Comparison of ENCODE assay signal across 1 cellular context in genomic region chr6:33391278-33392167, GRCh38.
TF ChIP-seq lines count a peak whose summit lies in the region.

KIFC1 (plus strand) TSS chr6:33391823; CDS start chr6:33391986, 163 bp downstream.

TF ChIP-seq in K562, 482 proteins besides CTCF, POLR2A, EP300 and RAD21 (continued from another document and continues in another):
- TF ChIP-seq TCF15 (CRISPR knock-in tag; IDR thresholded peaks at IDR 0.05) (no peak), ZNF24 (IDR thresholded peaks at IDR 0.05) (peak; percentile 99), ZNF133 (CRISPR knock-in tag; IDR thresholded peaks at IDR 0.05) (no peak), TRIM28 (IDR thresholded peaks at IDR 0.05) (no peak; the same call in 1 of the 2 replicates), YBX1 (IDR thresholded peaks at IDR 0.05) (no peak), ZMIZ1 (IDR thresholded peaks at IDR 0.05; ENCODE audit: low read depth in 2 of 2, low read length in 2 of 2) (peak in 1 of 2 experiments; percentile 59; a peak in 1 of 4 replicates), HIVEP1 (CRISPR knock-in tag; IDR thresholded peaks at IDR 0.05) (no peak), SLC30A9 (CRISPR knock-in tag; IDR thresholded peaks at IDR 0.05) (no peak), ZNF282 (CRISPR knock-in tag; IDR thresholded peaks at IDR 0.05) (no peak), ZNF408 (CRISPR knock-in tag; IDR thresholded peaks at IDR 0.05; ENCODE audit: low read depth) (no peak), RAD51 (IDR thresholded peaks at IDR 0.05; ENCODE audit: borderline replicate concordance, low read depth) (no peak), RBM17 (IDR thresholded peaks at IDR 0.05; ENCODE audit: borderline replicate concordance, low read depth, low read length) (no peak), FOXP1 (CRISPR knock-in tag; IDR thresholded peaks at IDR 0.05) (peak; percentile 78), RBBP5 (IDR thresholded peaks at IDR 0.05; ENCODE audit: borderline replicate concordance, insufficient read depth, low read length, poor library complexity, severe bottlenecking) (peak; percentile 42), TSHZ1 (CRISPR knock-in tag; IDR thresholded peaks at IDR 0.05) (no peak), ZNF143 (CRISPR knock-in tag; IDR thresholded peaks at IDR 0.05) (0 out of 2 replicates have a peak, but pooled peaks have one; percentile 57), KDM1A (IDR thresholded peaks at IDR 0.05) (no peak), CBFA2T3 (IDR thresholded peaks at IDR 0.05) (no peak), ZNF311 (CRISPR knock-in tag; IDR thresholded peaks at IDR 0.05) (no peak), DPF2 (IDR thresholded peaks at IDR 0.05) (no peak), TOE1 (IDR thresholded peaks at IDR 0.05; ENCODE audit: borderline replicate concordance) (peak; percentile 52), TOE1 (CRISPR knock-in tag; IDR thresholded peaks at IDR 0.05; ENCODE audit: borderline replicate concordance, low read depth) (peak; percentile 33; the same call in 1 of the 2 replicates), U2AF2 (optimal IDR thresholded peaks at IDR 0.05; ENCODE audit: low read depth, low read length) (no peak), RFX7 (CRISPR knock-in tag; IDR thresholded peaks at IDR 0.05) (no peak), MTA1 (IDR thresholded peaks at IDR 0.05; ENCODE audit: borderline replicate concordance) (peak; percentile 90; the same call in 1 of the 2 replicates), MCM7 (IDR thresholded peaks at IDR 0.05) (no peak), U2AF1 (optimal IDR thresholded peaks at IDR 0.05; ENCODE audit: low read depth, low read length) (no peak), ZNF583 (CRISPR knock-in tag; IDR thresholded peaks at IDR 0.05) (0 out of 2 replicates have a peak, but pooled peaks have one; percentile 3), NCOA1 (IDR thresholded peaks at IDR 0.05; ENCODE audit: low read depth) (peak; percentile 86), NR2F6 (CRISPR knock-in tag; IDR thresholded peaks at IDR 0.05) (no peak), ZNF140 (CRISPR knock-in tag; IDR thresholded peaks at IDR 0.05) (no peak), GTF2B (IDR thresholded peaks at IDR 0.05; ENCODE audit: extremely low read depth, insufficient read length) (no peak), HDAC1 (IDR thresholded peaks at IDR 0.05) (peak in 1 of 2 experiments; percentile 97; a peak in 2 of 4 replicates), CREB1 (IDR thresholded peaks at IDR 0.05) (peak; percentile 97), CREB1 (CRISPR knock-in tag; IDR thresholded peaks at IDR 0.05) (peak; percentile 98), PRMT5 (CRISPR knock-in tag; IDR thresholded peaks at IDR 0.05) (no peak), NFXL1 (CRISPR knock-in tag; IDR thresholded peaks at IDR 0.05) (no peak), PHF20 (IDR thresholded peaks at IDR 0.05; ENCODE audit: partially characterized antibody) (peak; percentile 93), ZNF217 (CRISPR knock-in tag; IDR thresholded peaks at IDR 0.05) (no peak), C11orf30 (IDR thresholded peaks at IDR 0.05; ENCODE audit: low read depth) (peak; percentile 64), MEF2D (tag; conservative IDR thresholded peaks at IDR 0.05; ENCODE audit: low read depth) (no peak), EWSR1 (IDR thresholded peaks at IDR 0.05; ENCODE audit: borderline replicate concordance, low read depth, partially characterized antibody) (no peak), DMBX1 (CRISPR knock-in tag; IDR thresholded peaks at IDR 0.05; ENCODE audit: borderline replicate concordance) (no peak; the same call in none of the 2 replicates)
- TF ChIP-seq, protein P1, sequence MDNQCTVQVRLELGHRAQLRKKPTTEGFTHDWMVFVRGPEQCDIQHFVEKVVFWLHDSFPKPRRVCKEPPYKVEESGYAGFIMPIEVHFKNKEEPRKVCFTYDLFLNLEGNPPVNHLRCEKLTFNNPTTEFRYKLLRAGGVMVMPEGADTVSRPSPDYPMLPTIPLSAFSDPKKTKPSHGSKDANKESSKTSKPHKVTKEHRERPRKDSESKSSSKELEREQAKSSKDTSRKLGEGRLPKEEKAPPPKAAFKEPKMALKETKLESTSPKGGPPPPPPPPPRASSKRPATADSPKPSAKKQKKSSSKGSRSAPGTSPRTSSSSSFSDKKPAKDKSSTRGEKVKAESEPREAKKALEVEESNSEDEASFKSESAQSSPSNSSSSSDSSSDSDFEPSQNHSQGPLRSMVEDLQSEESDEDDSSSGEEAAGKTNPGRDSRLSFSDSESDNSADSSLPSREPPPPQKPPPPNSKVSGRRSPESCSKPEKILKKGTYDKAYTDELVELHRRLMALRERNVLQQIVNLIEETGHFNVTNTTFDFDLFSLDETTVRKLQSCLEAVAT (IDR thresholded peaks at IDR 0.05), result peak; percentile 50 to 67
- TF ChIP-seq, protein P2, sequence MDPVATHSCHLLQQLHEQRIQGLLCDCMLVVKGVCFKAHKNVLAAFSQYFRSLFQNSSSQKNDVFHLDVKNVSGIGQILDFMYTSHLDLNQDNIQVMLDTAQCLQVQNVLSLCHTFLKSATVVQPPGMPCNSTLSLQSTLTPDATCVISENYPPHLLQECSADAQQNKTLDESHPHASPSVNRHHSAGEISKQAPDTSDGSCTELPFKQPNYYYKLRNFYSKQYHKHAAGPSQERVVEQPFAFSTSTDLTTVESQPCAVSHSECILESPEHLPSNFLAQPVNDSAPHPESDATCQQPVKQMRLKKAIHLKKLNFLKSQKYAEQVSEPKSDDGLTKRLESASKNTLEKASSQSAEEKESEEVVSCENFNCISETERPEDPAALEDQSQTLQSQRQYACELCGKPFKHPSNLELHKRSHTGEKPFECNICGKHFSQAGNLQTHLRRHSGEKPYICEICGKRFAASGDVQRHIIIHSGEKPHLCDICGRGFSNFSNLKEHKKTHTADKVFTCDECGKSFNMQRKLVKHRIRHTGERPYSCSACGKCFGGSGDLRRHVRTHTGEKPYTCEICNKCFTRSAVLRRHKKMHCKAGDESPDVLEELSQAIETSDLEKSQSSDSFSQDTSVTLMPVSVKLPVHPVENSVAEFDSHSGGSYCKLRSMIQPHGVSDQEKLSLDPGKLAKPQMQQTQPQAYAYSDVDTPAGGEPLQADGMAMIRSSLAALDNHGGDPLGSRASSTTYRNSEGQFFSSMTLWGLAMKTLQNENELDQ (CRISPR knock-in tag; IDR thresholded peaks at IDR 0.05; ENCODE audit: borderline replicate concordance), result no peak
- TF ChIP-seq, protein P3, sequence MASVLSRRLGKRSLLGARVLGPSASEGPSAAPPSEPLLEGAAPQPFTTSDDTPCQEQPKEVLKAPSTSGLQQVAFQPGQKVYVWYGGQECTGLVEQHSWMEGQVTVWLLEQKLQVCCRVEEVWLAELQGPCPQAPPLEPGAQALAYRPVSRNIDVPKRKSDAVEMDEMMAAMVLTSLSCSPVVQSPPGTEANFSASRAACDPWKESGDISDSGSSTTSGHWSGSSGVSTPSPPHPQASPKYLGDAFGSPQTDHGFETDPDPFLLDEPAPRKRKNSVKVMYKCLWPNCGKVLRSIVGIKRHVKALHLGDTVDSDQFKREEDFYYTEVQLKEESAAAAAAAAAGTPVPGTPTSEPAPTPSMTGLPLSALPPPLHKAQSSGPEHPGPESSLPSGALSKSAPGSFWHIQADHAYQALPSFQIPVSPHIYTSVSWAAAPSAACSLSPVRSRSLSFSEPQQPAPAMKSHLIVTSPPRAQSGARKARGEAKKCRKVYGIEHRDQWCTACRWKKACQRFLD (CRISPR knock-in tag; IDR thresholded peaks at IDR 0.05), result peak; percentile 33; the same call in 1 of the 2 replicates
- TF ChIP-seq, protein P4, sequence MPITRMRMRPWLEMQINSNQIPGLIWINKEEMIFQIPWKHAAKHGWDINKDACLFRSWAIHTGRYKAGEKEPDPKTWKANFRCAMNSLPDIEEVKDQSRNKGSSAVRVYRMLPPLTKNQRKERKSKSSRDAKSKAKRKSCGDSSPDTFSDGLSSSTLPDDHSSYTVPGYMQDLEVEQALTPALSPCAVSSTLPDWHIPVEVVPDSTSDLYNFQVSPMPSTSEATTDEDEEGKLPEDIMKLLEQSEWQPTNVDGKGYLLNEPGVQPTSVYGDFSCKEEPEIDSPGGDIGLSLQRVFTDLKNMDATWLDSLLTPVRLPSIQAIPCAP (CRISPR knock-in tag; IDR thresholded peaks at IDR 0.05; ENCODE audit: borderline replicate concordance), result no peak
- TF ChIP-seq, protein P5, sequence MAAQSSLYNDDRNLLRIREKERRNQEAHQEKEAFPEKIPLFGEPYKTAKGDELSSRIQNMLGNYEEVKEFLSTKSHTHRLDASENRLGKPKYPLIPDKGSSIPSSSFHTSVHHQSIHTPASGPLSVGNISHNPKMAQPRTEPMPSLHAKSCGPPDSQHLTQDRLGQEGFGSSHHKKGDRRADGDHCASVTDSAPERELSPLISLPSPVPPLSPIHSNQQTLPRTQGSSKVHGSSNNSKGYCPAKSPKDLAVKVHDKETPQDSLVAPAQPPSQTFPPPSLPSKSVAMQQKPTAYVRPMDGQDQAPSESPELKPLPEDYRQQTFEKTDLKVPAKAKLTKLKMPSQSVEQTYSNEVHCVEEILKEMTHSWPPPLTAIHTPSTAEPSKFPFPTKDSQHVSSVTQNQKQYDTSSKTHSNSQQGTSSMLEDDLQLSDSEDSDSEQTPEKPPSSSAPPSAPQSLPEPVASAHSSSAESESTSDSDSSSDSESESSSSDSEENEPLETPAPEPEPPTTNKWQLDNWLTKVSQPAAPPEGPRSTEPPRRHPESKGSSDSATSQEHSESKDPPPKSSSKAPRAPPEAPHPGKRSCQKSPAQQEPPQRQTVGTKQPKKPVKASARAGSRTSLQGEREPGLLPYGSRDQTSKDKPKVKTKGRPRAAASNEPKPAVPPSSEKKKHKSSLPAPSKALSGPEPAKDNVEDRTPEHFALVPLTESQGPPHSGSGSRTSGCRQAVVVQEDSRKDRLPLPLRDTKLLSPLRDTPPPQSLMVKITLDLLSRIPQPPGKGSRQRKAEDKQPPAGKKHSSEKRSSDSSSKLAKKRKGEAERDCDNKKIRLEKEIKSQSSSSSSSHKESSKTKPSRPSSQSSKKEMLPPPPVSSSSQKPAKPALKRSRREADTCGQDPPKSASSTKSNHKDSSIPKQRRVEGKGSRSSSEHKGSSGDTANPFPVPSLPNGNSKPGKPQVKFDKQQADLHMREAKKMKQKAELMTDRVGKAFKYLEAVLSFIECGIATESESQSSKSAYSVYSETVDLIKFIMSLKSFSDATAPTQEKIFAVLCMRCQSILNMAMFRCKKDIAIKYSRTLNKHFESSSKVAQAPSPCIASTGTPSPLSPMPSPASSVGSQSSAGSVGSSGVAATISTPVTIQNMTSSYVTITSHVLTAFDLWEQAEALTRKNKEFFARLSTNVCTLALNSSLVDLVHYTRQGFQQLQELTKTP (IDR thresholded peaks at IDR 0.05; ENCODE audit: low read depth in 1 of 2, partially characterized antibody in 2 of 2), result no peak
